19 cellular contexts compared by ENCODE assay signal in genomic region chr17:79624658-79625478, GRCh38. TPM values are rescaled to one million over a fixed set of nuclear protein-coding genes. Genes with fewer than 3 reads are reported as not detected.
A peak's percentile ranks its signal among the peaks of the same experiment; 100 is the strongest.
DNase-seq lines count a peak whose midpoint lies in the region; ATAC-seq and TF ChIP-seq lines count a peak whose summit lies in the region.
"Had no signal": no experiment of that assay in that cellular context is flagged by ENCODE, and none has a peak within 500 bp of the region (broad histone marks: within the 10 kb centered on the region; RNA-seq: fewer than 3 reads in every experiment).

No MANE protein-coding gene starts in this region.

- intact Hi-C loops in cardiac septum (cut with DNase I), result no loop called here
- intact Hi-C loops in left ventricle myocardium superior (cut with micrococcal nuclease), result no loop called here
- intact Hi-C loops in vagina (cut with DNase I), result no loop called here

- H3K4me3 Mint-ChIP-seq in chondrocyte (ENCODE audit: unreplicated experiment) (no peak overlapping the region), neural progenitor cell (peak overlapping the region; percentile 36)
- H3K4me3 Mint-ChIP-seq: activated CD8-positive, alpha-beta T cell treated with anti-CD3 and anti-CD28 coated beads for 36 hours; brain; nephron; stimulated activated naive CD8-positive, alpha-beta T cell treated with anti-CD3 and anti-CD28 coated beads, Interleukin-15, amount 100 ng/mL, for 72 hours had no signal

- no peak for TF ChIP-seq POLR2A in vagina (IDR thresholded peaks at IDR 0.05)

- H4K20me1 ChIP-seq in neural progenitor cell (ENCODE audit: low read depth), result no peaks in the 10 kb centered on the region

- H3K36me3 Mint-ChIP-seq in chondrocyte (ENCODE audit: low read depth) (no peaks in the 10 kb centered on the region), neural progenitor cell (peaks cover 3% of the 10 kb centered on the region)
- H3K36me3 Mint-ChIP-seq: brain had no signal

- no peak overlapping the region for H3K4me2 ChIP-seq in neural progenitor cell

- no peaks in the 10 kb centered on the region for H3K9me3 Mint-ChIP-seq in chondrocyte (ENCODE audit: low read depth)
- peaks cover 5% of the 10 kb centered on the region for H3K9me3 Mint-ChIP-seq in neural progenitor cell
- H3K9me3 Mint-ChIP-seq: nephron; stimulated activated naive CD8-positive, alpha-beta T cell treated with anti-CD3 and anti-CD28 coated beads, Interleukin-15, amount 100 ng/mL, for 72 hours had no signal

- H3K36me3 ChIP-seq in neural progenitor cell, result no peaks in the 10 kb centered on the region
- H3K36me3 ChIP-seq in vagina, result no peaks in the 10 kb centered on the region

- H2AFZ ChIP-seq in neural progenitor cell (replicated peaks), result no peak overlapping the region

- H3K9ac ChIP-seq in neural progenitor cell, result no peak overlapping the region

- no peak overlapping the region for H3K27ac ChIP-seq in neural progenitor cell
- no peak overlapping the region for H3K27ac ChIP-seq in vagina

- H3K4me1 Mint-ChIP-seq in chondrocyte (ENCODE audit: low read depth) (no peaks in the 10 kb centered on the region), neural progenitor cell (peaks cover 39% of the 10 kb centered on the region)
- H3K4me1 Mint-ChIP-seq: stimulated activated naive CD8-positive, alpha-beta T cell treated with anti-CD3 and anti-CD28 coated beads, Interleukin-15, amount 100 ng/mL, for 72 hours had no signal

- H3K9me3 ChIP-seq in neural progenitor cell (ENCODE audit: low read depth) (no peaks in the 10 kb centered on the region), vagina (no peaks in the 10 kb centered on the region)

- H3K27me3 ChIP-seq in neural progenitor cell, result no peaks in the 10 kb centered on the region
- no peaks in the 10 kb centered on the region for H3K27me3 ChIP-seq in vagina

- H3K79me2 ChIP-seq in neural progenitor cell (ENCODE audit: low read depth), result no peaks in the 10 kb centered on the region

- no peak for ATAC-seq in left ventricle myocardium superior
- ATAC-seq in HG03520 (IDR thresholded peaks at IDR 0.05; ENCODE audit: unreplicated experiment), result no peak
- ATAC-seq: activated CD8-positive, alpha-beta T cell treated with anti-CD3 and anti-CD28 coated beads for 36 hours; Right ventricle myocardium inferior; stimulated activated naive CD8-positive, alpha-beta T cell treated with anti-CD3 and anti-CD28 coated beads, Interleukin-15, amount 100 ng/mL, for 72 hours had no signal

- DNase-seq in cardiac septum (ENCODE audit: low spot score), result peak; percentile 17
- no peak for DNase-seq in left ventricle myocardium superior
- peak; percentile 70 for DNase-seq in chondrocyte (ENCODE audit: low spot score)
- DNase-seq in neural progenitor cell (ENCODE audit: low spot score), result no peak
- DNase-seq in vagina (ENCODE audit: extremely low spot score in 2 of 2), result peak; percentile 56 to 91
- no peak for DNase-seq in GF-D8 (lab: John Stamatoyannopoulos, UW)
- DNase-seq in dedifferentiated amniotic fluid mesenchymal stem cell (ENCODE audit: extremely low spot score), result no peak
- DNase-seq: activated CD8-positive, alpha-beta T cell treated with anti-CD3 and anti-CD28 coated beads for 36 hours; mammary epithelial cell; NCI-H1436; T-helper 1 cell had no signal

- TF ChIP-seq CTCF in chondrocyte (IDR thresholded peaks at IDR 0.05), result no peak
- no peak for TF ChIP-seq CTCF in neural progenitor cell (IDR thresholded peaks at IDR 0.05)
- no peak for TF ChIP-seq CTCF in vagina (IDR thresholded peaks at IDR 0.05)

- H3K4me3 ChIP-seq in neural progenitor cell (no peak overlapping the region), vagina (no peak overlapping the region)

- H3K27me3 Mint-ChIP-seq in chondrocyte (ENCODE audit: low read depth) (peaks cover 48% of the 10 kb centered on the region), neural progenitor cell (ENCODE audit: insufficient read depth, low read depth) (peaks cover 24% of the 10 kb centered on the region)

- peaks cover 12% of the 10 kb centered on the region for H3K4me1 ChIP-seq in neural progenitor cell
- no peaks in the 10 kb centered on the region for H3K4me1 ChIP-seq in vagina

- no peak overlapping the region for H3K27ac Mint-ChIP-seq in chondrocyte (ENCODE audit: unreplicated experiment)
- H3K27ac Mint-ChIP-seq in neural progenitor cell, result no peak overlapping the region
- H3K27ac Mint-ChIP-seq: activated CD8-positive, alpha-beta T cell treated with anti-CD3 and anti-CD28 coated beads for 36 hours; brain; nephron; stimulated activated naive CD8-positive, alpha-beta T cell treated with anti-CD3 and anti-CD28 coated beads, Interleukin-15, amount 100 ng/mL, for 72 hours had no signal

- peaks cover 5% of the 10 kb centered on the region for H3F3A ChIP-seq in neural progenitor cell (ENCODE audit: low read depth)

RNA-seq across cellular contexts. Expression of gene RBFOX3, which starts 14.0 kb away (rescaled TPM):
- total RNA-seq in cardiac septum (not detected), left ventricle myocardium superior (not detected), chondrocyte (not detected in 3 replicates), neural progenitor cell (ENCODE audit: low replicate concordance) (0.30 and 1.6 TPM in 2 replicates), vagina (3.7 TPM)
- total RNA-seq: activated CD8-positive, alpha-beta T cell treated with anti-CD3 and anti-CD28 coated beads for 36 hours; dermis microvascular lymphatic vessel endothelial cell; glomerular endothelial cell; mammary epithelial cell; renal cortical epithelial cell; Right ventricle myocardium inferior had no signal

Comparison
In these comparisons a context has a peak if more than half of its experiments do, and no peak if none do; other contexts are left out.
1. DNase-seq: peak in cardiac septum (single experiment), chondrocyte (single experiment) and vagina (2 of 2); none in left ventricle myocardium superior (single experiment), neural progenitor cell (single experiment), GF-D8 (single experiment) and dedifferentiated amniotic fluid mesenchymal stem cell (single experiment).